Comparison of ENCODE assay signal across 1 cellular context in genomic region chr12:92971869-92972524, GRCh38.
TF ChIP-seq lines count a peak whose summit lies in the region.

No MANE protein-coding gene starts in this region.

TF ChIP-seq in WTC11, 78 proteins besides CTCF, POLR2A, EP300 and RAD21 (continued from another document):
- TF ChIP-seq PRDM15 (CRISPR knock-in tag; IDR thresholded peaks at IDR 0.05) (no peak), GRHL2 (CRISPR knock-in tag; IDR thresholded peaks at IDR 0.05; ENCODE audit: insufficient replicate concordance, severe bottlenecking) (no peak), E2F4 (CRISPR knock-in tag; IDR thresholded peaks at IDR 0.05; ENCODE audit: borderline replicate concordance, low read depth) (no peak), MXD4 (CRISPR knock-in tag; IDR thresholded peaks at IDR 0.05; ENCODE audit: borderline replicate concordance) (no peak), ZNF263 (CRISPR knock-in tag; IDR thresholded peaks at IDR 0.05; ENCODE audit: low read depth) (no peak), PRRX2 (CRISPR knock-in tag; IDR thresholded peaks at IDR 0.05) (no peak)
